Comparison of ENCODE assay signal across 20 cellular contexts in genomic region chr1:80893140-80893539, GRCh38.
A peak's percentile ranks its signal among the peaks of the same experiment; 100 is the strongest.
DNase-seq lines count a peak whose midpoint lies in the region; ATAC-seq, FAIRE-seq and TF ChIP-seq lines count a peak whose summit lies in the region.
"Had no signal": no experiment of that assay in that cellular context is flagged by ENCODE, and none has a peak within 500 bp of the region (broad histone marks: within the 10 kb centered on the region; RNA-seq: fewer than 3 reads in every experiment).

No MANE protein-coding gene starts in this region.

- no peak overlapping the region for H3K4me3 ChIP-seq in BLaER1 treated with 17β-estradiol and CSF1 and Interleukin-3, amounts not matched to agents 10 nM and 100 nM
- H3K4me3 ChIP-seq in GM12878 (no peak overlapping the region), transverse colon (no peak overlapping the region)
- H3K4me3 ChIP-seq in CD4-positive, alpha-beta memory T cell (ENCODE audit: low read length in 2 of 2) = no peak overlapping the region
- H3K4me3 ChIP-seq: left lung had no signal

- DNase-seq in GM12878 (ENCODE audit: low read depth, low spot score) (no peak), mucosa of gallbladder (ENCODE audit: low spot score) (peak; percentile 40), transverse colon (no peak)
- DNase-seq in activated CD8-positive, alpha-beta memory T cell treated with anti-CD3 and anti-CD28 coated beads, Interleukin-2, amount 10 ng/mL, durations not matched to agents 7 days and 5 days = no peak
- no peak for DNase-seq in CD4-positive, alpha-beta memory T cell
- DNase-seq: ACHN; activated CD4-positive, alpha-beta T cell treated with anti-CD3 and anti-CD28 coated beads, Interleukin-2, amount 10 ng/mL, durations not matched to agents 24 days and 14 days; activated naive CD8-positive, alpha-beta T cell treated with anti-CD3 and anti-CD28 coated beads, Interleukin-2, amount 50 U/mL, for 24 hours; activated T-cell treated with anti-CD3 and anti-CD28 coated beads, Interleukin-2, amount 50 U/mL, for 24 hours; EL; left lung; naive thymus-derived CD4-positive, alpha-beta T cell; NCI-H774; SHP77 treated with DMSO at 0.1 percent for 48 hours; T-helper 9 cell had no signal

- H3K9me3 ChIP-seq in BLaER1 treated with 17β-estradiol and CSF1 and Interleukin-3, amounts not matched to agents 10 nM and 100 nM (replicated peaks in 1 of 11) = no peaks in the 10 kb centered on the region
- H3K9me3 ChIP-seq in GM12878 (replicated peaks; ENCODE audit: control insufficient read depth, insufficient read depth, low read length) (no peaks in the 10 kb centered on the region), transverse colon (no peaks in the 10 kb centered on the region)
- no peaks in the 10 kb centered on the region for H3K9me3 ChIP-seq in CD4-positive, alpha-beta memory T cell (ENCODE audit: control insufficient read depth in 1 of 2, low read length in 2 of 2)
- H3K9me3 ChIP-seq: left lung had no signal

- CTCF ChIA-PET in GM12878 (lab: Yijun Ruan, JAX) = interaction anchor here (1.4 kb wide), 1 partner anchor 17 kb away, joined by 5 read pairs; no protein-coding TSS in a partner anchor
- CTCF ChIA-PET in activated CD8-positive, alpha-beta memory T cell treated with anti-CD3 and anti-CD28 coated beads, Interleukin-2, amount 10 ng/mL, durations not matched to agents 7 days and 5 days (lab: Charles Lee) = no interaction called here
- CTCF ChIA-PET in CD4-positive, alpha-beta memory T cell (lab: Charles Lee; ENCODE audit: partially characterized antibody) = no interaction called here

- H3K27me3 Mint-ChIP-seq in activated CD8-positive, alpha-beta memory T cell treated with anti-CD3 and anti-CD28 coated beads, Interleukin-2, amount 10 ng/mL, durations not matched to agents 7 days and 5 days = no peaks in the 10 kb centered on the region
- no peaks in the 10 kb centered on the region for H3K27me3 Mint-ChIP-seq in CD4-positive, alpha-beta memory T cell
- H3K27me3 Mint-ChIP-seq: activated CD4-positive, alpha-beta T cell treated with anti-CD3 and anti-CD28 coated beads, Interleukin-2, amount 10 ng/mL, durations not matched to agents 24 days and 14 days; activated naive CD8-positive, alpha-beta T cell treated with anti-CD3 and anti-CD28 coated beads, Interleukin-2, amount 50 U/mL, for 24 hours; activated T-cell treated with anti-CD3 and anti-CD28 coated beads, Interleukin-2, amount 50 U/mL, for 24 hours; naive thymus-derived CD4-positive, alpha-beta T cell had no signal

- H2AFZ ChIP-seq in GM12878 (ENCODE audit: control insufficient read depth, low read depth, low read length) = no peak overlapping the region

- 0% methylated on average over 2 of the region's 2 CpGs for WGBS in GM12878 (ENCODE audit: insufficient coverage, insufficient replicate concordance, low lambda C conversion rate, missing lambda C conversion rate)
- 20 to 57% methylated on average over 2 of the region's 2 CpGs for WGBS in transverse colon (ENCODE audit: low coverage in 1 of 2), 2 donors

- no peak for TF ChIP-seq RAD21 in GM12878 (IDR thresholded peaks at IDR 0.05; ENCODE audit: insufficient read depth, low read depth, low read length)

- ATAC-seq in HG02571 (IDR thresholded peaks at IDR 0.05; ENCODE audit: unreplicated experiment) (peak; percentile 62), GM12878 (peak; percentile 32; the same call in 2 of the 3 replicates), GM19328 (IDR thresholded peaks at IDR 0.05; ENCODE audit: unreplicated experiment) (no peak)
- no peak for ATAC-seq in activated CD8-positive, alpha-beta memory T cell treated with anti-CD3 and anti-CD28 coated beads, Interleukin-2, amount 10 ng/mL, durations not matched to agents 7 days and 5 days
- ATAC-seq: activated naive CD8-positive, alpha-beta T cell treated with anti-CD3 and anti-CD28 coated beads, Interleukin-2, amount 50 U/mL, for 24 hours; left lung; naive thymus-derived CD4-positive, alpha-beta T cell; stimulated activated effector memory CD8-positive, alpha-beta T cell treated with anti-CD3 and anti-CD28 coated beads, Interleukin-12 subunit alpha, Interleukin-12 subunit beta, amount 100 ng/mL, for 72 hours had no signal

- SMC1A ChIA-PET in GM12878 (lab: Charles Lee; ENCODE audit: uncharacterized antibody, unreplicated experiment) = interaction anchor here (1.3 kb wide), 1 partner anchor 40 kb away, joined by 3 read pairs; no protein-coding TSS in a partner anchor

- H3K27me3 ChIP-seq in BLaER1 treated with 17β-estradiol and CSF1 and Interleukin-3, amounts not matched to agents 10 nM and 100 nM = no peaks in the 10 kb centered on the region
- H3K27me3 ChIP-seq in GM12878 (replicated peaks in 1 of 2; ENCODE audit: control insufficient read depth in 2 of 2, insufficient read depth in 2 of 2, low read length in 1 of 2) (no peaks in the 10 kb centered on the region), transverse colon (no peaks in the 10 kb centered on the region)
- no peaks in the 10 kb centered on the region for H3K27me3 ChIP-seq in CD4-positive, alpha-beta memory T cell (ENCODE audit: insufficient read depth, low read length)
- H3K27me3 ChIP-seq: left lung had no signal

- H3K4me3 Mint-ChIP-seq in activated CD8-positive, alpha-beta memory T cell treated with anti-CD3 and anti-CD28 coated beads, Interleukin-2, amount 10 ng/mL, durations not matched to agents 7 days and 5 days = no peak overlapping the region
- H3K4me3 Mint-ChIP-seq in CD4-positive, alpha-beta memory T cell = peak overlapping the region in 1 of 8 donors; percentile 49
- H3K4me3 Mint-ChIP-seq: activated CD4-positive, alpha-beta T cell treated with anti-CD3 and anti-CD28 coated beads, Interleukin-2, amount 10 ng/mL, durations not matched to agents 24 days and 14 days; activated naive CD8-positive, alpha-beta T cell treated with anti-CD3 and anti-CD28 coated beads, Interleukin-2, amount 50 U/mL, for 24 hours; activated T-cell treated with anti-CD3 and anti-CD28 coated beads, Interleukin-2, amount 50 U/mL, for 24 hours; naive thymus-derived CD4-positive, alpha-beta T cell; stimulated activated effector memory CD8-positive, alpha-beta T cell treated with anti-CD3 and anti-CD28 coated beads, Interleukin-12 subunit alpha, Interleukin-12 subunit beta, amount 100 ng/mL, for 72 hours had no signal

- H3K27ac Mint-ChIP-seq in activated CD8-positive, alpha-beta memory T cell treated with anti-CD3 and anti-CD28 coated beads, Interleukin-2, amount 10 ng/mL, durations not matched to agents 7 days and 5 days = no peak overlapping the region
- H3K27ac Mint-ChIP-seq in CD4-positive, alpha-beta memory T cell = no peak overlapping the region
- H3K27ac Mint-ChIP-seq: activated CD4-positive, alpha-beta T cell treated with anti-CD3 and anti-CD28 coated beads, Interleukin-2, amount 10 ng/mL, durations not matched to agents 24 days and 14 days; activated naive CD8-positive, alpha-beta T cell treated with anti-CD3 and anti-CD28 coated beads, Interleukin-2, amount 50 U/mL, for 24 hours; activated T-cell treated with anti-CD3 and anti-CD28 coated beads, Interleukin-2, amount 50 U/mL, for 24 hours; naive thymus-derived CD4-positive, alpha-beta T cell; stimulated activated effector memory CD8-positive, alpha-beta T cell treated with anti-CD3 and anti-CD28 coated beads, Interleukin-12 subunit alpha, Interleukin-12 subunit beta, amount 100 ng/mL, for 72 hours had no signal

- no peak overlapping the region for H3K27ac ChIP-seq in BLaER1 treated with 17β-estradiol and CSF1 and Interleukin-3, amounts not matched to agents 10 nM and 100 nM
- H3K27ac ChIP-seq in GM12878 (ENCODE audit: control insufficient read depth, insufficient read depth) (no peak overlapping the region), transverse colon (no peak overlapping the region)
- H3K27ac ChIP-seq in CD4-positive, alpha-beta memory T cell (ENCODE audit: low read depth, low read length) = no peak overlapping the region
- H3K27ac ChIP-seq: left lung had no signal

- no peaks in the 10 kb centered on the region for H3K36me3 ChIP-seq in BLaER1 treated with 17β-estradiol and CSF1 and Interleukin-3, amounts not matched to agents 10 nM and 100 nM
- no peaks in the 10 kb centered on the region for H3K36me3 ChIP-seq in GM12878 (ENCODE audit: control insufficient read depth in 2 of 2, insufficient read depth in 2 of 2, low read length in 1 of 2)
- no peaks in the 10 kb centered on the region for H3K36me3 ChIP-seq in CD4-positive, alpha-beta memory T cell (ENCODE audit: insufficient read depth, low read length)
- H3K36me3 ChIP-seq in transverse colon = no peaks in the 10 kb centered on the region
- H3K36me3 ChIP-seq: left lung had no signal

- no peaks in the 10 kb centered on the region for H4K20me1 ChIP-seq in BLaER1 treated with 17β-estradiol and CSF1 and Interleukin-3, amounts not matched to agents 10 nM and 100 nM
- H4K20me1 ChIP-seq in GM12878 (ENCODE audit: control insufficient read depth, insufficient read depth) = no peaks in the 10 kb centered on the region

- H3K9ac ChIP-seq in BLaER1 treated with 17β-estradiol and CSF1 and Interleukin-3, amounts not matched to agents 10 nM and 100 nM = no peak overlapping the region
- no peak overlapping the region for H3K9ac ChIP-seq in GM12878 (ENCODE audit: control insufficient read depth, insufficient read depth, low read length)

- no peak for TF ChIP-seq CTCF in GM12878 (IDR thresholded peaks at IDR 0.05 in 2 of 3, conservative IDR thresholded peaks at IDR 0.05 in 1 of 3; ENCODE audit: control insufficient read depth in 2 of 3, extremely low read depth in 1 of 3, insufficient read depth in 1 of 3, low read depth in 3 of 3, low read length in 3 of 3)
- TF ChIP-seq CTCF in transverse colon (IDR thresholded peaks at IDR 0.05) = no peak

- in situ Hi-C loops in GM12878 (cut with MboI) (no loop called here), transverse colon (cut with MboI; ENCODE audit: low pct_ligation_motif_present in 1 of 4, low pct_unique_long_range_greater_than_20kb in 1 of 4, low sequenced_read_pairs in 3 of 4) (no loop called here)

- H3K4me2 ChIP-seq in BLaER1 treated with 17β-estradiol and CSF1 and Interleukin-3, amounts not matched to agents 10 nM and 100 nM = peak overlapping the region in 7 of 11 experiments; percentile 1 to 55 (median 46); a peak in 11 of 22 replicates
- no peak overlapping the region for H3K4me2 ChIP-seq in GM12878 (ENCODE audit: control insufficient read depth, insufficient read depth)

- POLR2A ChIA-PET in GM12878 (lab: Charles Lee) = no interaction called here
- POLR2A ChIA-PET in CD4-positive, alpha-beta memory T cell (lab: Charles Lee; ENCODE audit: partially characterized antibody) = no interaction called here

- H3K4me1 Mint-ChIP-seq in activated CD8-positive, alpha-beta memory T cell treated with anti-CD3 and anti-CD28 coated beads, Interleukin-2, amount 10 ng/mL, durations not matched to agents 7 days and 5 days = no peaks in the 10 kb centered on the region
- no peaks in the 10 kb centered on the region for H3K4me1 Mint-ChIP-seq in CD4-positive, alpha-beta memory T cell
- H3K4me1 Mint-ChIP-seq: activated CD4-positive, alpha-beta T cell treated with anti-CD3 and anti-CD28 coated beads, Interleukin-2, amount 10 ng/mL, durations not matched to agents 24 days and 14 days; stimulated activated effector memory CD8-positive, alpha-beta T cell treated with anti-CD3 and anti-CD28 coated beads, Interleukin-12 subunit alpha, Interleukin-12 subunit beta, amount 100 ng/mL, for 72 hours had no signal

- BruUV-seq in GM12878 (replicated peaks; lab: Mats Ljungman, UMichigan) = no TSS peak

- intact Hi-C loops in GM12878 (cut with micrococcal nuclease; ENCODE audit: unreplicated experiment) = no loop called here
- intact Hi-C loops in CD4-positive, alpha-beta memory T cell (cut with micrococcal nuclease) = no loop called here
- intact Hi-C loops in transverse colon (cut with DNase I; ENCODE audit: low total_unique reads) = no loop called here

- peaks cover 1% of the 10 kb centered on the region for H3K9me3 Mint-ChIP-seq in activated CD8-positive, alpha-beta memory T cell treated with anti-CD3 and anti-CD28 coated beads, Interleukin-2, amount 10 ng/mL, durations not matched to agents 7 days and 5 days (ENCODE audit: low read depth)
- peaks cover 0 to 11% (median 4%) of the 10 kb centered on the region in 8 donors for H3K9me3 Mint-ChIP-seq in CD4-positive, alpha-beta memory T cell
- H3K9me3 Mint-ChIP-seq: activated CD4-positive, alpha-beta T cell treated with anti-CD3 and anti-CD28 coated beads, Interleukin-2, amount 10 ng/mL, durations not matched to agents 24 days and 14 days had no signal

- TF ChIP-seq POLR2A in GM12878 (IDR thresholded peaks at IDR 0.05; ENCODE audit: low read depth, low read length) (no peak), transverse colon (IDR thresholded peaks at IDR 0.05) (no peak)

- H3K79me2 ChIP-seq in GM12878 (ENCODE audit: control insufficient read depth, insufficient read depth, low read length) = no peaks in the 10 kb centered on the region

- RAD21 ChIA-PET in GM12878 (lab: Charles Lee; ENCODE audit: unreplicated experiment) = no interaction called here

- FAIRE-seq in GM12878 (lab: Jason Lieb, UNC) = no peak
- FAIRE-seq: GM12892 had no signal

- H3K4me1 ChIP-seq in BLaER1 treated with 17β-estradiol and CSF1 and Interleukin-3, amounts not matched to agents 10 nM and 100 nM = peaks cover 0 to 16% (median 13%) of the 10 kb centered on the region in 10 experiments; a peak in 10 of 20 replicates
- H3K4me1 ChIP-seq in GM12878 (ENCODE audit: control insufficient read depth, insufficient read depth, low read length) (no peaks in the 10 kb centered on the region), transverse colon (peaks cover 0 to 8% (median 0%) of the 10 kb centered on the region in 4 donors)
- no peaks in the 10 kb centered on the region for H3K4me1 ChIP-seq in CD4-positive, alpha-beta memory T cell (ENCODE audit: insufficient read depth, low read length)
- H3K4me1 ChIP-seq: left lung had no signal

- TF ChIP-seq EP300 in GM12878 (IDR thresholded peaks at IDR 0.05; ENCODE audit: borderline replicate concordance in 1 of 2, control insufficient read depth in 1 of 2, low read depth in 2 of 2, low read length in 2 of 2) (no peak), transverse colon (IDR thresholded peaks at IDR 0.05; ENCODE audit: low read depth) (no peak)

- H3K36me3 Mint-ChIP-seq in activated CD8-positive, alpha-beta memory T cell treated with anti-CD3 and anti-CD28 coated beads, Interleukin-2, amount 10 ng/mL, durations not matched to agents 7 days and 5 days = no peaks in the 10 kb centered on the region
- no peaks in the 10 kb centered on the region for H3K36me3 Mint-ChIP-seq in CD4-positive, alpha-beta memory T cell
- H3K36me3 Mint-ChIP-seq: naive thymus-derived CD4-positive, alpha-beta T cell; stimulated activated effector memory CD8-positive, alpha-beta T cell treated with anti-CD3 and anti-CD28 coated beads, Interleukin-12 subunit alpha, Interleukin-12 subunit beta, amount 100 ng/mL, for 72 hours had no signal

Comparison
In these comparisons a context has a peak if more than half of its experiments do, and no peak if none do; other contexts are left out.
1. ATAC-seq: peak in HG02571 (single experiment) and GM12878 (single experiment); none in activated CD8-positive, alpha-beta memory T cell treated with anti-CD3 and anti-CD28 coated beads, Interleukin-2, amount 10 ng/mL, durations not matched to agents 7 days and 5 days (single experiment) and GM19328 (single experiment).